ENCODE assay signal across 11 cellular contexts in the genomic region with DNA sequence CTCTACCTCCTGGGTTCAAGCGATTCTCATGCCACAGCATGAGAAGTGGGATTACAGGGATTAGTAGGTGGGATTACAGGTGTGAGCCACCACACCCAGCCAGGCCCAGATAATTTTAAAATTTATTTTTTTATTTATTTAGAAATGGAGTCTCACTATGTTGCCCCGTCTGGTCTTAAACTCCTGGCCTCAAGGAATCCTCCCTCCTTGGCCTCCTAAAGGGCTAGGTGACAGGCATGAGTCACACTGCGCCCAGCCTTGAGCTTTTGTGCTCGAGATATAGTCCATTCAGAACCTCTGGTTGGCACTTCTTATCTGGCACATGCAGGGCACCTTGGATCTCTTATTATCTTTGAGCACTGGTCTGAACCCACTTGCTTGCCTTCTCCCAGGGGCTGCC. TPM values are rescaled to one million over a fixed set of nuclear protein-coding genes. Genes with fewer than 3 reads are reported as not detected.
DNase-seq lines count a peak whose midpoint lies in the region; ATAC-seq, FAIRE-seq and TF ChIP-seq lines count a peak whose summit lies in the region.
"Had no signal": no experiment of that assay in that cellular context is flagged by ENCODE, and none has a peak within 500 bp of the region (broad histone marks: within the 10 kb centered on the region; RNA-seq: fewer than 3 reads in every experiment).

No MANE protein-coding gene starts in this region.

- H3K27ac ChIP-seq in A549 = peak overlapping the region; percentile 97 to 100; a peak in 4 of 6 replicates
- H3K27ac ChIP-seq in HUES6 (ENCODE audit: low read depth, low read length) = no peak overlapping the region
- no peak overlapping the region for H3K27ac ChIP-seq in neural progenitor cell

- H3K4me3 ChIP-seq in A549 = no peak overlapping the region
- H3K4me3 ChIP-seq in HUES6 (ENCODE audit: low read depth, low read length) = no peak overlapping the region
- H3K4me3 ChIP-seq in neural progenitor cell = no peak overlapping the region
- H3K4me3 ChIP-seq in MG63 = no peak overlapping the region; the same call in 1 of the 2 replicates

- no peaks in the 10 kb centered on the region for H3K9me3 ChIP-seq in A549
- H3K9me3 ChIP-seq in HUES6 (ENCODE audit: control insufficient read depth, insufficient read depth, low read depth, low read length) = no peaks in the 10 kb centered on the region
- H3K9me3 ChIP-seq in neural progenitor cell (ENCODE audit: low read depth) = no peaks in the 10 kb centered on the region
- no peaks in the 10 kb centered on the region for H3K9me3 ChIP-seq in MG63

- H4K20me1 ChIP-seq in neural progenitor cell (ENCODE audit: low read depth) = peaks cover 40% of the 10 kb centered on the region

- H3K4me2 ChIP-seq in A549 = peak overlapping the region; percentile 91; the same call in 1 of the 3 replicates
- H3K4me2 ChIP-seq in neural progenitor cell = no peak overlapping the region

- peak overlapping the region; percentile 100 for H3K27ac Mint-ChIP-seq in chondrocyte (ENCODE audit: unreplicated experiment)
- H3K27ac Mint-ChIP-seq in neural progenitor cell = no peak overlapping the region

- H3K9ac ChIP-seq in HUES6 (ENCODE audit: low read length) (peak overlapping the region; percentile 98), neural progenitor cell (no peak overlapping the region)

- no peak overlapping the region for H2AFZ ChIP-seq in neural progenitor cell (replicated peaks)

- no peak for TF ChIP-seq RAD21 in A549 (conservative IDR thresholded peaks at IDR 0.05 in 1 of 2, IDR thresholded peaks at IDR 0.05 in 1 of 2)

- FAIRE-seq in A549 (lab: Jason Lieb, UNC) = no peak

- WGBS in A549 (ENCODE audit: missing lambda C conversion rate) = 90% methylated on average over 4 of the region's 4 CpGs

- peaks cover 35% of the 10 kb centered on the region for H3K4me1 Mint-ChIP-seq in chondrocyte (ENCODE audit: low read depth)
- H3K4me1 Mint-ChIP-seq in neural progenitor cell = peaks cover 44% of the 10 kb centered on the region

- H3K79me2 ChIP-seq in neural progenitor cell (ENCODE audit: low read depth) = peaks cover 98% of the 10 kb centered on the region

- H3K36me3 ChIP-seq in HUES6 (ENCODE audit: control insufficient read depth, insufficient read depth, low read length) (peaks cover 81% of the 10 kb centered on the region), neural progenitor cell (no peaks in the 10 kb centered on the region), MG63 (peaks cover 67% of the 10 kb centered on the region)

- H3K4me1 ChIP-seq in A549 (peaks cover 28% of the 10 kb centered on the region), HUES6 (ENCODE audit: control insufficient read depth, insufficient read depth, low read length) (peaks cover 38% of the 10 kb centered on the region), neural progenitor cell (peaks cover 29% of the 10 kb centered on the region)

- POLR2A ChIA-PET in A549 (lab: Yijun Ruan, JAX) = interaction anchor here (1.2 kb wide), 1 partner anchor 38 kb away, joined by 7 read pairs; no protein-coding TSS in a partner anchor

- CTCF ChIA-PET in A549 (lab: Yijun Ruan, JAX) = interaction anchor here (0.9 to 1.0 kb wide), 2 partner anchors 16 to 93 kb away, joined by 3 to 5 read pairs; no protein-coding TSS in a partner anchor

- H3F3A ChIP-seq in neural progenitor cell (ENCODE audit: low read depth) = peaks cover 69% of the 10 kb centered on the region

- H3K4me3 Mint-ChIP-seq in chondrocyte (ENCODE audit: unreplicated experiment) (no peak overlapping the region), neural progenitor cell (peak overlapping the region; percentile 100)

- no peak for ATAC-seq in A549

- H3K9me3 Mint-ChIP-seq in chondrocyte (ENCODE audit: low read depth) = no peaks in the 10 kb centered on the region
- no peaks in the 10 kb centered on the region for H3K9me3 Mint-ChIP-seq in neural progenitor cell

- no peak for TF ChIP-seq CTCF in A549 (IDR thresholded peaks at IDR 0.05)
- no peak for TF ChIP-seq CTCF in chondrocyte (IDR thresholded peaks at IDR 0.05)
- no peak for TF ChIP-seq CTCF in neural progenitor cell (IDR thresholded peaks at IDR 0.05)
- no peak for TF ChIP-seq CTCF in GM10266 (IDR thresholded peaks at IDR 0.05; ENCODE audit: control insufficient read depth, insufficient read depth, low read depth, missing control alignments)

- H3K27me3 ChIP-seq in HUES6 (ENCODE audit: control insufficient read depth, insufficient read depth, low read length) (no peaks in the 10 kb centered on the region), neural progenitor cell (no peaks in the 10 kb centered on the region), MG63 (no peaks in the 10 kb centered on the region)

- peaks cover 29% of the 10 kb centered on the region for H3K36me3 Mint-ChIP-seq in chondrocyte (ENCODE audit: low read depth)
- H3K36me3 Mint-ChIP-seq in neural progenitor cell = peaks cover 25% of the 10 kb centered on the region

- TF ChIP-seq POLR2A in A549 (IDR thresholded peaks at IDR 0.05; ENCODE audit: low read length) = no peak

- no peaks in the 10 kb centered on the region for H3K27me3 Mint-ChIP-seq in chondrocyte (ENCODE audit: low read depth)
- H3K27me3 Mint-ChIP-seq in neural progenitor cell (ENCODE audit: insufficient read depth, low read depth) = peaks cover 7% of the 10 kb centered on the region

- no peak for DNase-seq in A549 (ENCODE audit: low read depth in 1 of 2, low spot score in 1 of 2)
- DNase-seq in chondrocyte (ENCODE audit: low spot score) = no peak
- DNase-seq in neural progenitor cell (ENCODE audit: low spot score) = no peak
- DNase-seq in T-helper 1 cell = no peak
- DNase-seq in GM10266 (ENCODE audit: extremely low spot score) = no peak
- no peak for DNase-seq in NOMO-1 treated with DMSO at 0.1 percent for 48 hours (lab: John Stamatoyannopoulos, UW; ENCODE audit: unreplicated experiment)
- DNase-seq in MG63 = no peak
- DNase-seq: foreskin melanocyte, KG1 had no signal

- TF ChIP-seq EP300 in A549 (IDR thresholded peaks at IDR 0.05) = no peak

TF ChIP-seq in A549, 52 proteins besides CTCF, POLR2A, EP300 and RAD21 (continues in another document):
- TF ChIP-seq ZSCAN20 (CRISPR knock-in tag; IDR thresholded peaks at IDR 0.05) (no peak), SREBF2 (IDR thresholded peaks at IDR 0.05) (no peak), CHD2 (IDR thresholded peaks at IDR 0.05; ENCODE audit: low read length, partially characterized antibody) (no peak)

RNA-seq across cellular contexts. Expression of gene SLC3A2, which starts 1.5 kb away (rescaled TPM):
- polyA plus RNA-seq in A549 (2011; rRNA removed) (1,064 and 1,133 TPM in 2 replicates), A549 (2017; fragmentation: RNase III; extraction: RNeasy Plus Mini Kit Qiagen cat#74134 plus additional on column Dnase treatment) (906 to 1,102 TPM (median 1,007 TPM) in 3 replicates)
- 1,069 and 1,103 TPM in 2 replicates for polyA plus RNA-seq in A549 (2012; cell fraction: cytosol; rRNA removed)
- 2,860 and 2,938 TPM in 2 replicates for polyA plus RNA-seq in A549 (2012; cell fraction: nucleus; rRNA removed)
- 561 and 608 TPM in 2 replicates for polyA minus RNA-seq in A549 (2011; rRNA and poly(A)+ RNA removed)
- total RNA-seq in chondrocyte (125 to 380 TPM (median 374 TPM) in 3 replicates), neural progenitor cell (ENCODE audit: low replicate concordance) (99.8 and 130 TPM in 2 replicates)
- 545 and 579 TPM in 2 replicates for total RNA-seq in MG63 (2014; rRNA removed; shearing (Covaris generic); ENCODE audit: low replicate concordance)

RNA-seq across cellular contexts. Expression of gene WDR74, which starts 39.8 kb away (rescaled TPM):
- polyA plus RNA-seq in A549 (2011; rRNA removed) (47.6 and 52.9 TPM in 2 replicates), A549 (2017; fragmentation: RNase III; extraction: RNeasy Plus Mini Kit Qiagen cat#74134 plus additional on column Dnase treatment) (88.9 to 100 TPM (median 90.6 TPM) in 3 replicates)
- 130 and 135 TPM in 2 replicates for polyA plus RNA-seq in A549 (2012; cell fraction: cytosol; rRNA removed)
- 216 and 240 TPM in 2 replicates for polyA plus RNA-seq in A549 (2012; cell fraction: nucleus; rRNA removed)
- 79.9 and 130 TPM in 2 replicates for polyA minus RNA-seq in A549 (2011; rRNA and poly(A)+ RNA removed)
- total RNA-seq in chondrocyte (26.4 to 27.9 TPM (median 27.3 TPM) in 3 replicates), neural progenitor cell (ENCODE audit: low replicate concordance) (40.0 and 47.4 TPM in 2 replicates)
- 135 and 139 TPM in 2 replicates for total RNA-seq in MG63 (2014; rRNA removed; shearing (Covaris generic); ENCODE audit: low replicate concordance)

RNA-seq across cellular contexts. Expression of gene CHRM1, which starts 42.0 kb away (rescaled TPM):
- polyA plus RNA-seq in A549 (2011; rRNA removed) (not detected in 2 replicates), A549 (2017; fragmentation: RNase III; extraction: RNeasy Plus Mini Kit Qiagen cat#74134 plus additional on column Dnase treatment) (not detected in 3 replicates)
- polyA plus RNA-seq in A549 (2012; cell fraction: cytosol; rRNA removed) = not detected in 2 replicates
- polyA plus RNA-seq in A549 (2012; cell fraction: nucleus; rRNA removed) = not detected in 2 replicates
- polyA minus RNA-seq in A549 (2011; rRNA and poly(A)+ RNA removed) = not detected in 2 replicates
- total RNA-seq in chondrocyte (not detected in 3 replicates), neural progenitor cell (ENCODE audit: low replicate concordance) (not detected in 2 replicates)
- 0.22 and 1.3 TPM in 2 replicates for total RNA-seq in MG63 (2014; rRNA removed; shearing (Covaris generic); ENCODE audit: low replicate concordance)
- total RNA-seq: RPMI7951 had no signal

RNA-seq across cellular contexts. Expression of gene TEX54, which starts 46.5 kb away (rescaled TPM):
- polyA plus RNA-seq in A549 (2011; rRNA removed) (not detected in 2 replicates), A549 (2017; fragmentation: RNase III; extraction: RNeasy Plus Mini Kit Qiagen cat#74134 plus additional on column Dnase treatment) (not detected in 3 replicates)
- polyA plus RNA-seq in A549 (2012; cell fraction: cytosol; rRNA removed) = not detected in 2 replicates
- polyA plus RNA-seq in A549 (2012; cell fraction: nucleus; rRNA removed) = 0.39 TPM in 1 of 2 replicates, not detected in the other
- polyA minus RNA-seq in A549 (2011; rRNA and poly(A)+ RNA removed) = not detected in 2 replicates
- total RNA-seq in chondrocyte (0.65 TPM in 1 of 3 replicates, not detected in the others), neural progenitor cell (ENCODE audit: low replicate concordance) (not detected in 2 replicates)
- not detected in 2 replicates for total RNA-seq in MG63 (2014; rRNA removed; shearing (Covaris generic); ENCODE audit: low replicate concordance)
- total RNA-seq: RPMI7951 had no signal

RNA-seq across cellular contexts. Expression of gene STX5, which starts 47.3 kb away (rescaled TPM):
- polyA plus RNA-seq in A549 (2011; rRNA removed) (30.3 and 32.3 TPM in 2 replicates), A549 (2017; fragmentation: RNase III; extraction: RNeasy Plus Mini Kit Qiagen cat#74134 plus additional on column Dnase treatment) (16.8 to 21.0 TPM (median 19.5 TPM) in 3 replicates)
- polyA plus RNA-seq in A549 (2012; cell fraction: cytosol; rRNA removed) = 16.3 and 20.3 TPM in 2 replicates
- polyA plus RNA-seq in A549 (2012; cell fraction: nucleus; rRNA removed) = 14.0 and 14.4 TPM in 2 replicates
- 43.6 and 47.7 TPM in 2 replicates for polyA minus RNA-seq in A549 (2011; rRNA and poly(A)+ RNA removed)
- total RNA-seq in chondrocyte (44.0 to 52.2 TPM (median 45.5 TPM) in 3 replicates), neural progenitor cell (ENCODE audit: low replicate concordance) (30.2 and 32.9 TPM in 2 replicates)
- total RNA-seq in MG63 (2014; rRNA removed; shearing (Covaris generic); ENCODE audit: low replicate concordance) = 28.0 and 42.3 TPM in 2 replicates

Comparison
In these comparisons a context has a peak if more than half of its experiments do, and no peak if none do; other contexts are left out.
1. H3K27ac ChIP-seq: peak in A549 (2 of 2); none in HUES6 (single experiment) and neural progenitor cell (single experiment).